8 cellular contexts compared by ENCODE assay signal in genomic region chr7:94509879-94510581, GRCh38. TPM values are rescaled to one million over a fixed set of nuclear protein-coding genes. Genes with fewer than 3 reads are reported as not detected.
DNase-seq lines count a peak whose midpoint lies in the region; ATAC-seq and TF ChIP-seq lines count a peak whose summit lies in the region.

No MANE protein-coding gene starts in this region.

- H2AK5ac ChIP-seq in IMR-90 (ENCODE audit: low read depth, low read length) = no peak overlapping the region

- POLR2A ChIA-PET in IMR-90 (lab: Charles Lee; ENCODE audit: unreplicated experiment) = interaction anchor here (0.7 kb wide), 1 partner anchor 214 kb away, joined by 3 read pairs; no protein-coding TSS in a partner anchor

- peak overlapping the region; percentile 83 for H3K4ac ChIP-seq in IMR-90 (ENCODE audit: low read depth, low read length)

- H3K27ac ChIP-seq in DOHH2 (ENCODE audit: low read depth, low read length) = peak overlapping the region; percentile 73
- H3K27ac ChIP-seq in IMR-90 (ENCODE audit: insufficient read depth, low read length) = peak overlapping the region; percentile 90
- peak overlapping the region; percentile 87 to 94 (median 92) for H3K27ac ChIP-seq in Peyer's patch
- peak overlapping the region; percentile 72 for H3K27ac ChIP-seq in stomach smooth muscle (ENCODE audit: low read length)

- no peak overlapping the region for H2BK20ac ChIP-seq in IMR-90 (ENCODE audit: low read depth, low read length)

- peaks cover 23% of the 10 kb centered on the region for H3K36me3 Mint-ChIP-seq in activated T-helper 2 cell treated with anti-CD3 and anti-CD28 coated beads, Interferon-gamma antibody, Interleukin-2, Interleukin-4, amounts not matched to agents 10 μg/mL and 5 μg/mL and 100 μg/mL, durations not matched to agents 14 hours and 24 hours and 36 hours (ENCODE audit: low read depth)
- H3K36me3 Mint-ChIP-seq in nephron progenitor cell (ENCODE audit: low read depth) = no peaks in the 10 kb centered on the region

- TF ChIP-seq CTCF in DOHH2 (IDR thresholded peaks at IDR 0.05; ENCODE audit: low read depth, low read length, poor library complexity, severe bottlenecking) (peak; percentile 27), IMR-90 (conservative IDR thresholded peaks at IDR 0.05; ENCODE audit: low read depth, low read length) (peak; percentile 39), Peyer's patch (IDR thresholded peaks at IDR 0.05) (peak in 2 of 6 experiments; percentile 20 to 26), fibroblast of pulmonary artery (IDR thresholded peaks at IDR 0.05; ENCODE audit: low read length, missing control alignments) (peak; percentile 17), nephron progenitor cell (IDR thresholded peaks at IDR 0.05) (no peak)

- peak overlapping the region; percentile 99 for H3K4me2 ChIP-seq in DOHH2 (ENCODE audit: low read length)
- peak overlapping the region; percentile 88 for H3K4me2 ChIP-seq in IMR-90 (ENCODE audit: low read depth, low read length)

- H3K4me3 ChIP-seq in DOHH2 (ENCODE audit: low read length) = peak overlapping the region; percentile 82
- H3K4me3 ChIP-seq in IMR-90 (ENCODE audit: insufficient read depth, low read depth, low read length) = peak overlapping the region; percentile 96
- H3K4me3 ChIP-seq in Peyer's patch = peak overlapping the region; percentile 78 to 94 (median 86)
- H3K4me3 ChIP-seq in fibroblast of pulmonary artery (replicated peaks; ENCODE audit: low read depth, low read length) = peak overlapping the region; percentile 75
- peak overlapping the region; percentile 85 to 86 for H3K4me3 ChIP-seq in stomach smooth muscle (ENCODE audit: low read length in 2 of 2)

- H3K36me3 ChIP-seq in DOHH2 (ENCODE audit: control insufficient read depth, low read length) (peaks cover 28% of the 10 kb centered on the region), IMR-90 (ENCODE audit: control insufficient read depth, insufficient read depth, low read length) (no peaks in the 10 kb centered on the region), Peyer's patch (no peaks in the 10 kb centered on the region), stomach smooth muscle (ENCODE audit: control insufficient read depth in 2 of 2, insufficient read depth in 2 of 2, low read length in 2 of 2) (no peaks in the 10 kb centered on the region)

- H3K9me3 ChIP-seq in DOHH2 (ENCODE audit: control insufficient read depth, insufficient read depth, low read length) (no peaks in the 10 kb centered on the region), IMR-90 (ENCODE audit: control insufficient read depth, insufficient read depth, low read length) (no peaks in the 10 kb centered on the region), Peyer's patch (no peaks in the 10 kb centered on the region), stomach smooth muscle (ENCODE audit: control insufficient read depth in 2 of 2, low read length in 2 of 2) (no peaks in the 10 kb centered on the region)

- H3K9ac ChIP-seq in IMR-90 (ENCODE audit: low read depth, low read length) = peak overlapping the region; percentile 89
- peak overlapping the region; percentile 82 to 90 for H3K9ac ChIP-seq in stomach smooth muscle (ENCODE audit: low read length in 2 of 2)

- H3K18ac ChIP-seq in IMR-90 (ENCODE audit: low read depth, low read length) = peak overlapping the region; percentile 93

- DNase-seq in IMR-90 (peak; percentile 53), Peyer's patch (peak; percentile 68 to 85 (median 77)), fibroblast of pulmonary artery (ENCODE audit: low read depth) (peak; percentile 64), nephron progenitor cell (peak; percentile 77)
- peak; percentile 60 for DNase-seq in activated T-helper 2 cell treated with anti-CD3 and anti-CD28 coated beads, Interferon-gamma antibody, Interleukin-2, Interleukin-4, amounts not matched to agents 10 μg/mL and 5 μg/mL and 100 μg/mL, durations not matched to agents 14 hours and 24 hours and 36 hours (ENCODE audit: low spot score)

- peaks cover 60% of the 10 kb centered on the region for H3K79me2 ChIP-seq in DOHH2 (ENCODE audit: control insufficient read depth, low read length)

- no TSS peak for BruUV-seq in IMR-90 (replicated peaks; lab: Mats Ljungman, UMichigan)

- peak overlapping the region; percentile 80 for H2BK120ac ChIP-seq in IMR-90 (ENCODE audit: low read depth, low read length)

- H4K5ac ChIP-seq in IMR-90 (ENCODE audit: low read depth, low read length) = peak overlapping the region; percentile 95

- no peaks in the 10 kb centered on the region; the same call in 1 of the 2 replicates for H3K9me2 ChIP-seq in DOHH2 (replicated peaks; ENCODE audit: control insufficient read depth, low read length)

- peak overlapping the region; percentile 92 for H4K91ac ChIP-seq in IMR-90 (ENCODE audit: insufficient read depth, low read depth, low read length)

- ATAC-seq in GM21576 (IDR thresholded peaks at IDR 0.05; ENCODE audit: unreplicated experiment) (peak; percentile 72), IMR-90 (ENCODE audit: low read depth) (peak; percentile 91)

- peak; percentile 34 for TF ChIP-seq RAD21 in IMR-90 (IDR thresholded peaks at IDR 0.05; ENCODE audit: low read length)

- peak overlapping the region; percentile 89 for H2BK5ac ChIP-seq in IMR-90 (ENCODE audit: low read depth, low read length, poor library complexity, severe bottlenecking)

- in situ Hi-C loops in IMR-90 (cut with MboI; ENCODE audit: low sequenced_read_pairs) = no loop called here

- no peak overlapping the region for H3K23ac ChIP-seq in IMR-90 (ENCODE audit: low read depth, low read length)

- no peaks in the 10 kb centered on the region for H3K27me3 Mint-ChIP-seq in activated T-helper 2 cell treated with anti-CD3 and anti-CD28 coated beads, Interferon-gamma antibody, Interleukin-2, Interleukin-4, amounts not matched to agents 10 μg/mL and 5 μg/mL and 100 μg/mL, durations not matched to agents 14 hours and 24 hours and 36 hours (ENCODE audit: low read depth)
- no peaks in the 10 kb centered on the region for H3K27me3 Mint-ChIP-seq in nephron progenitor cell (ENCODE audit: low read depth, poor library complexity)

- no peaks in the 10 kb centered on the region for H3K27me3 ChIP-seq in DOHH2 (ENCODE audit: control insufficient read depth, low read length)
- H3K27me3 ChIP-seq in IMR-90 (ENCODE audit: control insufficient read depth, insufficient read depth, low read length) = no peaks in the 10 kb centered on the region
- H3K27me3 ChIP-seq in Peyer's patch = no peaks in the 10 kb centered on the region
- H3K27me3 ChIP-seq in stomach smooth muscle (ENCODE audit: control insufficient read depth in 1 of 2, insufficient read depth in 2 of 2, low read length in 2 of 2) = no peaks in the 10 kb centered on the region

- peak overlapping the region; percentile 100 for H2AFZ ChIP-seq in IMR-90 (replicated peaks; ENCODE audit: low read length, poor library complexity)

- dilution Hi-C loops in IMR-90 (cut with HindIII; ENCODE audit: low sequenced_read_pairs, unreplicated experiment) = no loop called here

- intact Hi-C loops in IMR-90 (cut with micrococcal nuclease) = loop anchor here (1.0 to 10.0 kb wide), 2 partner anchors 61 to 145 kb away; partner anchors contain the start of gene SGCE
- intact Hi-C loops in activated T-helper 2 cell treated with anti-CD3 and anti-CD28 coated beads, Interferon-gamma antibody, Interleukin-2, Interleukin-4, amounts not matched to agents 10 μg/mL and 5 μg/mL and 100 μg/mL, durations not matched to agents 14 hours and 24 hours and 36 hours (cut with micrococcal nuclease) = loop anchor here (2.0 to 10.0 kb wide), 5 partner anchors 53 to 992 kb away; partner anchors contain the start of genes BET1 and SGCE

- peak overlapping the region; percentile 91; the same call in 1 of the 3 replicates for H2BK15ac ChIP-seq in IMR-90 (ENCODE audit: low read depth, low read length)

- CTCF ChIA-PET in IMR-90 (lab: Yijun Ruan, JAX) = no interaction called here

- H3K79me1 ChIP-seq in IMR-90 (ENCODE audit: low read depth in 1 of 2, low read length in 2 of 2) = peaks cover 14 to 18% of the 10 kb centered on the region in 2 experiments; a peak in 3 of 4 replicates

- no peaks in the 10 kb centered on the region for H3K9me3 Mint-ChIP-seq in activated T-helper 2 cell treated with anti-CD3 and anti-CD28 coated beads, Interferon-gamma antibody, Interleukin-2, Interleukin-4, amounts not matched to agents 10 μg/mL and 5 μg/mL and 100 μg/mL, durations not matched to agents 14 hours and 24 hours and 36 hours
- H3K9me3 Mint-ChIP-seq in nephron progenitor cell = no peaks in the 10 kb centered on the region

- peaks cover 49% of the 10 kb centered on the region for H3K4me1 ChIP-seq in DOHH2 (ENCODE audit: control insufficient read depth, low read length)
- peaks cover 3% of the 10 kb centered on the region for H3K4me1 ChIP-seq in IMR-90 (ENCODE audit: control insufficient read depth, insufficient read depth, low read length)
- H3K4me1 ChIP-seq in Peyer's patch = peaks cover 0 to 29% (median 3%) of the 10 kb centered on the region in 4 donors
- H3K4me1 ChIP-seq in stomach smooth muscle (ENCODE audit: control insufficient read depth, insufficient read depth, low read length) = peaks cover 5% of the 10 kb centered on the region

- H4K8ac ChIP-seq in IMR-90 (ENCODE audit: low read depth in 2 of 2, low read length in 2 of 2) = peak overlapping the region; percentile 79 to 98; a peak in 3 of 4 replicates

- H4K20me1 ChIP-seq in DOHH2 (ENCODE audit: control insufficient read depth, insufficient read depth, low read depth, low read length) (no peaks in the 10 kb centered on the region), IMR-90 (ENCODE audit: insufficient read depth, low read length) (no peaks in the 10 kb centered on the region)

- TF ChIP-seq POLR2A in IMR-90 (IDR thresholded peaks at IDR 0.05; ENCODE audit: low read depth, low read length) (0 out of 2 replicates have a peak, but pooled peaks have one; percentile 45), Peyer's patch (IDR thresholded peaks at IDR 0.05) (peak; percentile 10 to 30)

- H3K14ac ChIP-seq in IMR-90 (replicated peaks; ENCODE audit: low read depth, low read length) = peak overlapping the region; percentile 25; the same call in 1 of the 2 replicates

- peak overlapping the region; percentile 85 for H3K4me3 Mint-ChIP-seq in activated T-helper 2 cell treated with anti-CD3 and anti-CD28 coated beads, Interferon-gamma antibody, Interleukin-2, Interleukin-4, amounts not matched to agents 10 μg/mL and 5 μg/mL and 100 μg/mL, durations not matched to agents 14 hours and 24 hours and 36 hours (ENCODE audit: low read depth)
- peak overlapping the region; percentile 96 for H3K4me3 Mint-ChIP-seq in nephron progenitor cell

- peaks cover 16% of the 10 kb centered on the region; the same call in 1 of the 2 replicates for H3F3A ChIP-seq in DOHH2 (ENCODE audit: control insufficient read depth, insufficient read depth)

- H2AK9ac ChIP-seq in IMR-90 (replicated peaks; ENCODE audit: low read depth, low read length, poor library complexity) = peak overlapping the region; percentile 94

- H3K4me1 Mint-ChIP-seq in activated T-helper 2 cell treated with anti-CD3 and anti-CD28 coated beads, Interferon-gamma antibody, Interleukin-2, Interleukin-4, amounts not matched to agents 10 μg/mL and 5 μg/mL and 100 μg/mL, durations not matched to agents 14 hours and 24 hours and 36 hours (ENCODE audit: low read depth) = peaks cover 36% of the 10 kb centered on the region
- H3K4me1 Mint-ChIP-seq in nephron progenitor cell = peaks cover 54% of the 10 kb centered on the region

- 0 out of 2 replicates have a peak, but pooled peaks cover 5% of the 10 kb centered on the region for H3K9me1 ChIP-seq in IMR-90 (ENCODE audit: insufficient read depth, low read length)

- H3K27ac Mint-ChIP-seq in activated T-helper 2 cell treated with anti-CD3 and anti-CD28 coated beads, Interferon-gamma antibody, Interleukin-2, Interleukin-4, amounts not matched to agents 10 μg/mL and 5 μg/mL and 100 μg/mL, durations not matched to agents 14 hours and 24 hours and 36 hours = peak overlapping the region; percentile 86
- peak overlapping the region; percentile 97 for H3K27ac Mint-ChIP-seq in nephron progenitor cell

- H3K56ac ChIP-seq in IMR-90 (ENCODE audit: extremely low read depth, insufficient read depth, low read length) = no peak overlapping the region; the same call in 1 of the 2 replicates

- WGBS in IMR-90 (ENCODE audit: extremely low coverage in 2 of 2, insufficient read length in 1 of 2), 2 experiments = 0% methylated on average over 42 of the region's 77 CpGs; no CpG with 5 or more reads in 1 of the 2 experiments

RNA-seq across cellular contexts. Expression of gene CASD1, which starts 0.4 kb away (rescaled TPM):
- 4.5 and 11.9 TPM in 2 replicates for total RNA-seq in IMR-90 (2012; rRNA removed)
- polyA plus RNA-seq in IMR-90 (2012; rRNA removed) = 2.7 and 4.0 TPM in 2 replicates
- 0.46 and 0.47 TPM in 2 replicates for polyA plus RNA-seq in IMR-90 (2012; cell fraction: cytosol; rRNA removed)
- polyA plus RNA-seq in IMR-90 (2012; cell fraction: nucleus; rRNA removed; ENCODE audit: low replicate concordance) = 1.7 and 6.7 TPM in 2 replicates
- 10 to 100 TPM in 1 of 4 donors, 1 to 10 TPM in 3; 5.2 to 23.9 (median 9.3) TPM for total RNA-seq in Peyer's patch
- 17.7 and 21.3 TPM in 2 replicates for total RNA-seq in activated T-helper 2 cell treated with anti-CD3 and anti-CD28 coated beads, Interferon-gamma antibody, Interleukin-2, Interleukin-4, amounts not matched to agents 10 μg/mL and 5 μg/mL and 100 μg/mL, durations not matched to agents 14 hours and 24 hours and 36 hours

Comparison
In these comparisons a context has a peak if more than half of its experiments do, and no peak if none do; other contexts are left out.
1. Peak in every context shown above with its lines: DNase-seq, ATAC-seq, H3K4me3 ChIP-seq and H3K27ac ChIP-seq.